8 cellular contexts compared by ENCODE assay signal in genomic region chr4:9495450-9495849, GRCh38. TPM values are rescaled to one million over a fixed set of nuclear protein-coding genes. Genes with fewer than 3 reads are reported as not detected.
DNase-seq lines count a peak whose midpoint lies in the region; ATAC-seq and TF ChIP-seq lines count a peak whose summit lies in the region.
"Not testable (repeated sequence)": the region's sequence is repeated elsewhere in the genome, so short reads cannot be mapped to it uniquely, and the experiment has no call there.

No MANE protein-coding gene starts in this region.

- CTCF ChIA-PET in CD4-positive, alpha-beta T cell (lab: Charles Lee): not testable (repeated sequence)

- DNase-seq in CD4-positive, alpha-beta T cell: peak; percentile 23 to 61 (median 40)
- DNase-seq in HS-5 (ENCODE audit: low read depth) (peak; percentile 0), NCI-H526 treated with DMSO at 0.1 percent for 48 hours (lab: John Stamatoyannopoulos, UW) (peak; percentile 20), adrenal gland (peak; percentile 20 to 63 (median 45)), heart right ventricle (peak; percentile 23 to 42), neural crest cell (ENCODE audit: low read depth, low spot score) (peak; percentile 72)
- DNase-seq in activated CD4-positive, alpha-beta T cell treated with anti-CD3 and anti-CD28 coated beads for 1 hour: peak; percentile 33
- DNase-seq in stimulated activated CD8-positive, alpha-beta memory T cell treated with anti-CD3 and anti-CD28 coated beads, Interleukin-4, amount 100 ng/mL, for 24 hours (ENCODE audit: low read depth): peak; percentile 57

- H3K4me1 ChIP-seq in adrenal gland (replicated peaks in 1 of 2); heart right ventricle: not testable (repeated sequence)

- H3K9me3 ChIP-seq in CD4-positive, alpha-beta T cell (ENCODE audit: control insufficient read depth, low read length); adrenal gland (replicated peaks in 1 of 3); heart right ventricle: not testable (repeated sequence)

- H3K36me3 ChIP-seq in adrenal gland (replicated peaks in 1 of 2); heart right ventricle: not testable (repeated sequence)

- H3K27ac Mint-ChIP-seq in CD4-positive, alpha-beta T cell; neural crest cell (ENCODE audit: unreplicated experiment): not testable (repeated sequence)

- not testable (repeated sequence) for H3K4me1 Mint-ChIP-seq in CD4-positive, alpha-beta T cell (ENCODE audit: low read depth); neural crest cell

- not testable (repeated sequence) for TF ChIP-seq POLR2A in adrenal gland (IDR thresholded peaks at IDR 0.05)

- not testable (repeated sequence) for ATAC-seq in CD4-positive, alpha-beta T cell (ENCODE audit: poor library complexity); heart right ventricle

- TF ChIP-seq CTCF in CD4-positive, alpha-beta T cell (IDR thresholded peaks at IDR 0.05): not testable (repeated sequence)
- TF ChIP-seq CTCF in adrenal gland (IDR thresholded peaks at IDR 0.05) (peak in 3 of 6 experiments; percentile 12 to 40 (median 15)), heart right ventricle (IDR thresholded peaks at IDR 0.05) (peak in 7 of 9 donors; percentile 19 to 48 (median 38)), neural crest cell (conservative IDR thresholded peaks at IDR 0.05) (peak; percentile 65)

- H3K36me3 Mint-ChIP-seq in CD4-positive, alpha-beta T cell (ENCODE audit: low read depth); neural crest cell (ENCODE audit: low read depth): not testable (repeated sequence)

- WGBS in adrenal gland, 4 donors: 0 to 6% (median 5%) methylated on average over 3 to 10 of the region's 11 CpGs
- 2 to 8% methylated on average over 5 to 10 of the region's 11 CpGs for WGBS in heart right ventricle, 2 donors

- H3K4me3 ChIP-seq in adrenal gland, heart right ventricle: not testable (repeated sequence)

- POLR2A ChIA-PET in CD4-positive, alpha-beta T cell (lab: Charles Lee): not testable (repeated sequence)

- H3K27ac ChIP-seq in CD4-positive, alpha-beta T cell (ENCODE audit: low read depth, low read length); adrenal gland; heart right ventricle: not testable (repeated sequence)

- H3K4me3 Mint-ChIP-seq in CD4-positive, alpha-beta T cell; neural crest cell: not testable (repeated sequence)

- not testable (repeated sequence) for H3K9me3 Mint-ChIP-seq in CD4-positive, alpha-beta T cell; neural crest cell

- peaks cover 49% of the 10 kb centered on the region for H3K27me3 Mint-ChIP-seq in CD4-positive, alpha-beta T cell
- H3K27me3 Mint-ChIP-seq in neural crest cell (ENCODE audit: low read depth): peaks cover 64% of the 10 kb centered on the region

- intact Hi-C loops in CD4-positive, alpha-beta T cell (cut with DNase I, micrococcal nuclease); adrenal gland (cut with DNase I); heart right ventricle (cut with DNase I): not testable (repeated sequence)

- H3K27me3 ChIP-seq in CD4-positive, alpha-beta T cell (ENCODE audit: control insufficient read depth, insufficient read depth, low read length); adrenal gland: not testable (repeated sequence)
- H3K27me3 ChIP-seq in heart right ventricle: peaks cover 0 to 56% (median 23%) of the 10 kb centered on the region in 7 donors

RNA-seq across cellular contexts. Expression of gene DEFB131A, which starts 51.2 kb away (rescaled TPM):
- total RNA-seq in CD4-positive, alpha-beta T cell: not detected
- total RNA-seq in adrenal gland (not detected), heart right ventricle (not detected), neural crest cell (not detected in 2 replicates)
- polyA plus RNA-seq in adrenal gland (not detected), heart right ventricle (not detected)

Comparison
In these comparisons a context has a peak if more than half of its experiments do, and no peak if none do; other contexts are left out.
1. DNase-seq: peak in every context shown above with its lines; median percentile 72 in neural crest cell; 57 in stimulated activated CD8-positive, alpha-beta memory T cell treated with anti-CD3 and anti-CD28 coated beads, Interleukin-4, amount 100 ng/mL, for 24 hours; 45 in adrenal gland; 40 in CD4-positive, alpha-beta T cell; 33 in activated CD4-positive, alpha-beta T cell treated with anti-CD3 and anti-CD28 coated beads for 1 hour; 32 in heart right ventricle; 20 in NCI-H526 treated with DMSO at 0.1 percent for 48 hours; 0 in HS-5.